ENCODE assay signal across 10 cellular contexts in genomic region chr20:38870733-38871559, GRCh38. TPM values are rescaled to one million over a fixed set of nuclear protein-coding genes. Genes with fewer than 3 reads are reported as not detected.
DNase-seq lines count a peak whose midpoint lies in the region; ATAC-seq and TF ChIP-seq lines count a peak whose summit lies in the region.
"Had no signal": no experiment of that assay in that cellular context is flagged by ENCODE, and none has a peak within 500 bp of the region (broad histone marks: within the 10 kb centered on the region; RNA-seq: fewer than 3 reads in every experiment).

No MANE protein-coding gene starts in this region.

- no peak overlapping the region for H3K4me3 ChIP-seq in esophagus squamous epithelium
- H3K4me3 ChIP-seq: tibial artery had no signal

- peaks cover 84% of the 10 kb centered on the region for H3K4me1 Mint-ChIP-seq in activated CD8-positive, alpha-beta memory T cell treated with anti-CD3 and anti-CD28 coated beads, Interleukin-2, amount 10 ng/mL, durations not matched to agents 7 days and 5 days
- H3K4me1 Mint-ChIP-seq in stimulated activated memory B cell treated with anti-CD40 and anti-IgM and Interleukin-4, amounts not matched to agents 10 μg/mL and 1 μg/mL and 100 μg/mL, for 72 hours = peaks cover 96% of the 10 kb centered on the region
- H3K4me1 Mint-ChIP-seq in osteocyte (ENCODE audit: unreplicated experiment) = no peaks in the 10 kb centered on the region
- H3K4me1 Mint-ChIP-seq: nephron had no signal

- no peak for ATAC-seq in activated CD8-positive, alpha-beta memory T cell treated with anti-CD3 and anti-CD28 coated beads, Interleukin-2, amount 10 ng/mL, durations not matched to agents 7 days and 5 days
- ATAC-seq in stimulated activated memory B cell treated with anti-CD40 and anti-IgM and Interleukin-4, amounts not matched to agents 10 μg/mL and 1 μg/mL and 100 μg/mL, for 72 hours = no peak

- H3K36me3 Mint-ChIP-seq in activated CD8-positive, alpha-beta memory T cell treated with anti-CD3 and anti-CD28 coated beads, Interleukin-2, amount 10 ng/mL, durations not matched to agents 7 days and 5 days = peaks cover 23% of the 10 kb centered on the region
- H3K36me3 Mint-ChIP-seq in stimulated activated memory B cell treated with anti-CD40 and anti-IgM and Interleukin-4, amounts not matched to agents 10 μg/mL and 1 μg/mL and 100 μg/mL, for 72 hours = peaks cover 38% of the 10 kb centered on the region
- no peaks in the 10 kb centered on the region for H3K36me3 Mint-ChIP-seq in osteocyte (ENCODE audit: unreplicated experiment)

- peak overlapping the region; percentile 79 for H3K27ac Mint-ChIP-seq in activated CD8-positive, alpha-beta memory T cell treated with anti-CD3 and anti-CD28 coated beads, Interleukin-2, amount 10 ng/mL, durations not matched to agents 7 days and 5 days
- peak overlapping the region; percentile 93 for H3K27ac Mint-ChIP-seq in stimulated activated memory B cell treated with anti-CD40 and anti-IgM and Interleukin-4, amounts not matched to agents 10 μg/mL and 1 μg/mL and 100 μg/mL, for 72 hours
- no peak overlapping the region for H3K27ac Mint-ChIP-seq in osteocyte (ENCODE audit: unreplicated experiment)
- H3K27ac Mint-ChIP-seq: nephron had no signal

- TF ChIP-seq POLR2A in esophagus squamous epithelium (IDR thresholded peaks at IDR 0.05) = peak in 1 of 4 donors; percentile 16

- CTCF ChIA-PET in activated CD8-positive, alpha-beta memory T cell treated with anti-CD3 and anti-CD28 coated beads, Interleukin-2, amount 10 ng/mL, durations not matched to agents 7 days and 5 days (lab: Charles Lee) = interaction anchor here (1.1 to 3.9 kb wide), 3 partner anchors 8 to 22 kb away, joined by 4 to 14 read pairs (median 6); no protein-coding TSS in a partner anchor

- intact Hi-C loops in esophagus squamous epithelium (cut with DNase I) = no loop called here

- H3K27me3 Mint-ChIP-seq in activated CD8-positive, alpha-beta memory T cell treated with anti-CD3 and anti-CD28 coated beads, Interleukin-2, amount 10 ng/mL, durations not matched to agents 7 days and 5 days = no peaks in the 10 kb centered on the region
- H3K27me3 Mint-ChIP-seq in stimulated activated memory B cell treated with anti-CD40 and anti-IgM and Interleukin-4, amounts not matched to agents 10 μg/mL and 1 μg/mL and 100 μg/mL, for 72 hours = no peaks in the 10 kb centered on the region
- peaks cover 30% of the 10 kb centered on the region for H3K27me3 Mint-ChIP-seq in osteocyte (ENCODE audit: unreplicated experiment)

- 33 to 40% methylated on average over 3 to 7 of the region's 12 CpGs for WGBS in esophagus squamous epithelium, 2 donors

- no peaks in the 10 kb centered on the region for H3K9me3 ChIP-seq in esophagus squamous epithelium

- peaks cover 0 to 62% (median 10%) of the 10 kb centered on the region in 3 donors for H3K4me1 ChIP-seq in esophagus squamous epithelium
- H3K4me1 ChIP-seq: tibial artery had no signal

- H3K36me3 ChIP-seq in esophagus squamous epithelium = no peaks in the 10 kb centered on the region
- H3K36me3 ChIP-seq: tibial artery had no signal

- peaks cover 0 to 53% (median 0%) of the 10 kb centered on the region in 4 donors for H3K27me3 ChIP-seq in esophagus squamous epithelium

- DNase-seq in activated CD8-positive, alpha-beta memory T cell treated with anti-CD3 and anti-CD28 coated beads, Interleukin-2, amount 10 ng/mL, durations not matched to agents 7 days and 5 days = peak; percentile 71
- no peak for DNase-seq in activated CD8-positive, alpha-beta memory T cell treated with anti-CD3 and anti-CD28 coated beads for 24 hours
- peak; percentile 30 for DNase-seq in T-helper 9 cell
- DNase-seq in esophagus squamous epithelium (lab: John Stamatoyannopoulos, UW) = no peak
- no peak for DNase-seq in hepatic stellate cell (ENCODE audit: low spot score)
- no peak for DNase-seq in GOT3 (lab: John Stamatoyannopoulos, UW)
- no peak for DNase-seq in osteocyte (ENCODE audit: extremely low spot score, unreplicated experiment)

- H3K4me3 Mint-ChIP-seq in activated CD8-positive, alpha-beta memory T cell treated with anti-CD3 and anti-CD28 coated beads, Interleukin-2, amount 10 ng/mL, durations not matched to agents 7 days and 5 days = peak overlapping the region; percentile 22
- H3K4me3 Mint-ChIP-seq in stimulated activated memory B cell treated with anti-CD40 and anti-IgM and Interleukin-4, amounts not matched to agents 10 μg/mL and 1 μg/mL and 100 μg/mL, for 72 hours = peak overlapping the region; percentile 63
- no peak overlapping the region for H3K4me3 Mint-ChIP-seq in osteocyte (ENCODE audit: unreplicated experiment)
- H3K4me3 Mint-ChIP-seq: nephron had no signal

- H3K27ac ChIP-seq in esophagus squamous epithelium = peak overlapping the region; percentile 44 to 73 (median 66)
- H3K27ac ChIP-seq: tibial artery had no signal

- no peaks in the 10 kb centered on the region for H3K9me3 Mint-ChIP-seq in activated CD8-positive, alpha-beta memory T cell treated with anti-CD3 and anti-CD28 coated beads, Interleukin-2, amount 10 ng/mL, durations not matched to agents 7 days and 5 days (ENCODE audit: low read depth)
- no peaks in the 10 kb centered on the region for H3K9me3 Mint-ChIP-seq in stimulated activated memory B cell treated with anti-CD40 and anti-IgM and Interleukin-4, amounts not matched to agents 10 μg/mL and 1 μg/mL and 100 μg/mL, for 72 hours
- no peaks in the 10 kb centered on the region for H3K9me3 Mint-ChIP-seq in osteocyte (ENCODE audit: unreplicated experiment)
- H3K9me3 Mint-ChIP-seq: nephron had no signal

- TF ChIP-seq CTCF in esophagus squamous epithelium (IDR thresholded peaks at IDR 0.05) = no peak
- TF ChIP-seq CTCF in osteocyte (IDR thresholded peaks at IDR 0.05) = no peak

RNA-seq across cellular contexts. Expression of gene FAM83D, which starts 55.3 kb away (rescaled TPM):
- total RNA-seq in activated CD8-positive, alpha-beta memory T cell treated with anti-CD3 and anti-CD28 coated beads, Interleukin-2, amount 10 ng/mL, durations not matched to agents 7 days and 5 days = 10 to 100 TPM; 23.1 to 28.4 TPM
- total RNA-seq in esophagus squamous epithelium (100 to 1,000 TPM in 1 of 4 donors, 10 to 100 TPM in 3; 53.8 to 105 (median 81.9) TPM), osteocyte (4.6 TPM in 2 replicates)

Comparison
In these comparisons a context has a peak if more than half of its experiments do, and no peak if none do; other contexts are left out.
1. DNase-seq: peak in activated CD8-positive, alpha-beta memory T cell treated with anti-CD3 and anti-CD28 coated beads, Interleukin-2, amount 10 ng/mL, durations not matched to agents 7 days and 5 days (single experiment) and T-helper 9 cell (single experiment); none in activated CD8-positive, alpha-beta memory T cell treated with anti-CD3 and anti-CD28 coated beads for 24 hours (single experiment), esophagus squamous epithelium (single experiment), hepatic stellate cell (single experiment), GOT3 (single experiment) and osteocyte (single experiment).